In the genomic region with DNA sequence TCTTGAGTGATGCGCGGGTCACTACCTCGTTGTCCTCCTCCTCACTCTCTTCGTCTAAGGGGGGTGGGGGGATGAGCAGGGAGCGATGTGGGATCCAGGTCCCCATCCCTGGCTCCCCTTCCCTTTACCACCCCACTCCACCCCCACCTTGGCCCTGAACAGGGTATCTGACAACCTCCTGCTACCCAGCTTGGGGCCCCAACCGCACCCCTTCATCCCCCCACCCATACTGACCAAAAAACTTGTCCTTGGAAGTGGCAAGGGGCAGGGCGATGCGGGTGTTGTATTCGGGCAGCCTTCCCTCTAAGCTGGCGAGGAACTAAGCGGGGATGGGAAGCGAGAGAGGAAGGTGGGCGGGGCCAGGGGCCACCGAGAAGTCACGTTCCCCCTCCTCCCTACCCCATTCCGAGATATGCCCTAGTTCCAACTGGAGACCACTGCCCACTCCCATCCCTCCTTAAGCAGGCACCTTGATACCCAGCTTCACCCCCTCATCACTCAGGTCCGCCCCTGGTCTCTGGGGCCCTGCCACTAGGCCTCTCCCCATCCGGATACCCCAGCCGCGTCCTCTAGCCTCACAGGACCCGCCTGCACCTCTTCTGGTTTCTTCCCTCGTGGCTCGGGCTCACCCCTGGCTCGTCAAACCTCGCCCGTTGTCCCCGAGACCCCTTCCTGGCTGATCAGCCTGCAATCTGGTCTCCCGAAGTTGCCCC, we compare ENCODE assay signal across 6 cellular contexts. TPM values are rescaled to one million over a fixed set of nuclear protein-coding genes. Genes with fewer than 3 reads are reported as not detected.
DNase-seq lines count a peak whose midpoint lies in the region.

No MANE protein-coding gene starts in this region.

- WGBS in HUES64: 5% methylated on average over 23 of the region's 28 CpGs
- WGBS in ectodermal cell, 2 experiments: 4 to 6% methylated on average over 27 to 28 of the region's 28 CpGs

- H3K36me3 ChIP-seq in HUES64 (ENCODE audit: insufficient read depth, low read length): no peaks in the 10 kb centered on the region
- no peaks in the 10 kb centered on the region for H3K36me3 ChIP-seq in ectodermal cell (ENCODE audit: control insufficient read depth, insufficient read depth, low read length)

- H3K4me1 ChIP-seq in HUES64 (ENCODE audit: insufficient read depth, low read length) (peaks cover 4% of the 10 kb centered on the region; the same call in 1 of the 2 replicates), ectodermal cell (ENCODE audit: control insufficient read depth, insufficient read depth, low read length) (peaks cover 17% of the 10 kb centered on the region)

- H3K9ac ChIP-seq in HUES64 (ENCODE audit: low read depth, low read length): no peak overlapping the region

- H3K27ac ChIP-seq in HUES64 (ENCODE audit: low read depth, low read length): no peak overlapping the region
- H3K27ac ChIP-seq in ectodermal cell (ENCODE audit: insufficient read depth, low read depth, low read length, poor library complexity, severe bottlenecking): no peak overlapping the region

- H3K27me3 ChIP-seq in HUES64 (ENCODE audit: insufficient read depth, low read length) (peaks cover 71% of the 10 kb centered on the region), ectodermal cell (ENCODE audit: control insufficient read depth, insufficient read depth, low read length, poor library complexity, severe bottlenecking) (peaks cover 81% of the 10 kb centered on the region)

- DNase-seq in retina: peak; percentile 60
- no peak for DNase-seq in activated effector memory CD4-positive, alpha-beta T cell treated with anti-CD3 and anti-CD28 coated beads, Interleukin-2, amount 50 U/mL, for 16 hours
- no peak for DNase-seq in NAMALWA (ENCODE audit: low spot score)
- no peak for DNase-seq in NK-92 (lab: John Stamatoyannopoulos, UW; ENCODE audit: unreplicated experiment)

- H3K4me3 ChIP-seq in HUES64 (ENCODE audit: low read length) (peak overlapping the region; percentile 54), ectodermal cell (ENCODE audit: insufficient read depth, low read depth, low read length) (peak overlapping the region; percentile 20)

- H3K9me3 ChIP-seq in HUES64 (ENCODE audit: insufficient read depth, low read depth, low read length): no peaks in the 10 kb centered on the region
- H3K9me3 ChIP-seq in ectodermal cell (ENCODE audit: control insufficient read depth, low read length): no peaks in the 10 kb centered on the region

RNA-seq across cellular contexts. Expression of gene RGL3, which starts 1.9 kb away (rescaled TPM):
- polyA plus RNA-seq in HUES64 (2013, experiment 1 of 2): 9.8 TPM
- polyA plus RNA-seq in HUES64 (2013, experiment 2 of 2): 12.3 TPM
- 0.63 TPM for polyA plus RNA-seq in ectodermal cell (2013, experiment 1 of 4)
- 1.3 TPM for polyA plus RNA-seq in ectodermal cell (2013, experiment 2 of 4)
- polyA plus RNA-seq in ectodermal cell (2013, experiment 3 of 4): 0.43 TPM
- 0.32 TPM for polyA plus RNA-seq in ectodermal cell (2013, experiment 4 of 4)

RNA-seq across cellular contexts. Expression of gene ODAD3, which starts 13.9 kb away (rescaled TPM):
- 0.20 TPM for polyA plus RNA-seq in HUES64 (2013, experiment 1 of 2)
- polyA plus RNA-seq in HUES64 (2013, experiment 2 of 2): 0.76 TPM
- polyA plus RNA-seq in ectodermal cell (2013, experiment 1 of 4): 1.5 TPM
- 0.60 TPM for polyA plus RNA-seq in ectodermal cell (2013, experiment 2 of 4)
- 1.6 TPM for polyA plus RNA-seq in ectodermal cell (2013, experiment 3 of 4)
- polyA plus RNA-seq in ectodermal cell (2013, experiment 4 of 4): 0.89 TPM

RNA-seq across cellular contexts. Expression of gene PRKCSH, which starts 14.4 kb away (rescaled TPM):
- polyA plus RNA-seq in HUES64 (2013, experiment 1 of 2): 224 TPM
- polyA plus RNA-seq in HUES64 (2013, experiment 2 of 2): 245 TPM
- 486 TPM for polyA plus RNA-seq in ectodermal cell (2013, experiment 1 of 4)
- 534 TPM for polyA plus RNA-seq in ectodermal cell (2013, experiment 2 of 4)
- 382 TPM for polyA plus RNA-seq in ectodermal cell (2013, experiment 3 of 4)
- polyA plus RNA-seq in ectodermal cell (2013, experiment 4 of 4): 454 TPM

RNA-seq across cellular contexts. Expression of gene EPOR, which starts 36.9 kb away (rescaled TPM):
- polyA plus RNA-seq in HUES64 (2013, experiment 1 of 2): 4.4 TPM
- 4.7 TPM for polyA plus RNA-seq in HUES64 (2013, experiment 2 of 2)
- 6.7 TPM for polyA plus RNA-seq in ectodermal cell (2013, experiment 1 of 4)
- 4.8 TPM for polyA plus RNA-seq in ectodermal cell (2013, experiment 2 of 4)
- 5.1 TPM for polyA plus RNA-seq in ectodermal cell (2013, experiment 3 of 4)
- 5.4 TPM for polyA plus RNA-seq in ectodermal cell (2013, experiment 4 of 4)

RNA-seq across cellular contexts. Expression of gene SWSAP1, which starts 46.6 kb away (rescaled TPM):
- 3.6 TPM for polyA plus RNA-seq in HUES64 (2013, experiment 1 of 2)
- polyA plus RNA-seq in HUES64 (2013, experiment 2 of 2): 3.0 TPM
- polyA plus RNA-seq in ectodermal cell (2013, experiment 1 of 4): 3.9 TPM
- 4.3 TPM for polyA plus RNA-seq in ectodermal cell (2013, experiment 2 of 4)
- polyA plus RNA-seq in ectodermal cell (2013, experiment 3 of 4): 2.7 TPM
- 3.0 TPM for polyA plus RNA-seq in ectodermal cell (2013, experiment 4 of 4)
